1 cellular context compared by ENCODE assay signal in genomic region chr16:20952144-20952797, GRCh38.
TF ChIP-seq lines count a peak whose summit lies in the region.

No MANE protein-coding gene starts in this region.

TF ChIP-seq in GM23338, 12 proteins besides CTCF, POLR2A, EP300 and RAD21 (continued from another document):
- TF ChIP-seq, protein P1, sequence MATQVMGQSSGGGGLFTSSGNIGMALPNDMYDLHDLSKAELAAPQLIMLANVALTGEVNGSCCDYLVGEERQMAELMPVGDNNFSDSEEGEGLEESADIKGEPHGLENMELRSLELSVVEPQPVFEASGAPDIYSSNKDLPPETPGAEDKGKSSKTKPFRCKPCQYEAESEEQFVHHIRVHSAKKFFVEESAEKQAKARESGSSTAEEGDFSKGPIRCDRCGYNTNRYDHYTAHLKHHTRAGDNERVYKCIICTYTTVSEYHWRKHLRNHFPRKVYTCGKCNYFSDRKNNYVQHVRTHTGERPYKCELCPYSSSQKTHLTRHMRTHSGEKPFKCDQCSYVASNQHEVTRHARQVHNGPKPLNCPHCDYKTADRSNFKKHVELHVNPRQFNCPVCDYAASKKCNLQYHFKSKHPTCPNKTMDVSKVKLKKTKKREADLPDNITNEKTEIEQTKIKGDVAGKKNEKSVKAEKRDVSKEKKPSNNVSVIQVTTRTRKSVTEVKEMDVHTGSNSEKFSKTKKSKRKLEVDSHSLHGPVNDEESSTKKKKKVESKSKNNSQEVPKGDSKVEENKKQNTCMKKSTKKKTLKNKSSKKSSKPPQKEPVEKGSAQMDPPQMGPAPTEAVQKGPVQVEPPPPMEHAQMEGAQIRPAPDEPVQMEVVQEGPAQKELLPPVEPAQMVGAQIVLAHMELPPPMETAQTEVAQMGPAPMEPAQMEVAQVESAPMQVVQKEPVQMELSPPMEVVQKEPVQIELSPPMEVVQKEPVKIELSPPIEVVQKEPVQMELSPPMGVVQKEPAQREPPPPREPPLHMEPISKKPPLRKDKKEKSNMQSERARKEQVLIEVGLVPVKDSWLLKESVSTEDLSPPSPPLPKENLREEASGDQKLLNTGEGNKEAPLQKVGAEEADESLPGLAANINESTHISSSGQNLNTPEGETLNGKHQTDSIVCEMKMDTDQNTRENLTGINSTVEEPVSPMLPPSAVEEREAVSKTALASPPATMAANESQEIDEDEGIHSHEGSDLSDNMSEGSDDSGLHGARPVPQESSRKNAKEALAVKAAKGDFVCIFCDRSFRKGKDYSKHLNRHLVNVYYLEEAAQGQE (IDR thresholded peaks at IDR 0.05; ENCODE audit: unreplicated experiment): no peak
- no peak for TF ChIP-seq STAT1 (IDR thresholded peaks at IDR 0.05; ENCODE audit: unreplicated experiment)
- TF ChIP-seq ETS1 (IDR thresholded peaks at IDR 0.05): no peak
- no peak for TF ChIP-seq ZNF462 (CRISPR knock-in tag; IDR thresholded peaks at IDR 0.05)
- TF ChIP-seq JUNB (IDR thresholded peaks at IDR 0.05; ENCODE audit: unreplicated experiment): no peak
